ENCODE assay signal across 8 cellular contexts in genomic region chr6:34526992-34527728, GRCh38. TPM values are rescaled to one million over a fixed set of nuclear protein-coding genes. Genes with fewer than 3 reads are reported as not detected.
A peak's percentile ranks its signal among the peaks of the same experiment; 100 is the strongest.
DNase-seq lines count a peak whose midpoint lies in the region; ATAC-seq and TF ChIP-seq lines count a peak whose summit lies in the region.

No MANE protein-coding gene starts in this region.

- peak overlapping the region; percentile 35 for H3K27ac Mint-ChIP-seq in activated naive CD4-positive, alpha-beta T cell treated with anti-CD3 and anti-CD28 coated beads, Interleukin-2, amount 50 U/mL, for 24 hours

- H3K36me3 Mint-ChIP-seq in activated naive CD4-positive, alpha-beta T cell treated with anti-CD3 and anti-CD28 coated beads, Interleukin-2, amount 50 U/mL, for 24 hours = no peaks in the 10 kb centered on the region

- peak overlapping the region; percentile 89 for H2AFZ ChIP-seq in SK-N-SH (ENCODE audit: low read depth)

- H3F3A ChIP-seq in SK-N-SH (replicated peaks; ENCODE audit: insufficient read depth) = no peaks in the 10 kb centered on the region

- peak; percentile 68 for TF ChIP-seq RAD21 in SK-N-SH (IDR thresholded peaks at IDR 0.05; ENCODE audit: low read length)

- H3K9me3 ChIP-seq in SK-N-SH = no peaks in the 10 kb centered on the region
- H3K9me3 ChIP-seq in ovary = no peaks in the 10 kb centered on the region
- no peaks in the 10 kb centered on the region for H3K9me3 ChIP-seq in thoracic aorta

- TF ChIP-seq EP300 in SK-N-SH (IDR thresholded peaks at IDR 0.05; ENCODE audit: borderline replicate concordance in 1 of 2, low read depth in 1 of 2, low read length in 1 of 2) (no peak), ovary (IDR thresholded peaks at IDR 0.05) (no peak)

- H3K4me1 ChIP-seq in SK-N-SH (ENCODE audit: control insufficient read depth in 1 of 2, insufficient read depth in 2 of 2, low read depth in 1 of 2, low read length in 1 of 2) (peaks cover 4 to 27% of the 10 kb centered on the region in 2 experiments; a peak in 1 of 4 replicates), ovary (ENCODE audit: insufficient read depth) (no peaks in the 10 kb centered on the region), thoracic aorta (ENCODE audit: control insufficient read depth in 1 of 2, low read depth in 2 of 2) (peaks cover 4 to 10% of the 10 kb centered on the region in 2 donors)

- H3K27me3 Mint-ChIP-seq in activated naive CD4-positive, alpha-beta T cell treated with anti-CD3 and anti-CD28 coated beads, Interleukin-2, amount 50 U/mL, for 24 hours = no peaks in the 10 kb centered on the region

- no peak for TF ChIP-seq POLR2A in ovary (IDR thresholded peaks at IDR 0.05)

- intact Hi-C loops in Right ventricle myocardium inferior (cut with DNase I) = loop anchor here (1.0 kb wide), 1 partner anchor 82 kb away; no protein-coding TSS in a partner anchor
- intact Hi-C loops in ovary (cut with DNase I) = loop anchor here in 2 of 4 donors (5.0 kb wide), 1 partner anchor 80 kb away; no protein-coding TSS in a partner anchor

- TF ChIP-seq CTCF in SK-N-SH (IDR thresholded peaks at IDR 0.05) = peak; percentile 60
- peak; percentile 38 to 86 (median 75) for TF ChIP-seq CTCF in ovary (IDR thresholded peaks at IDR 0.05)
- TF ChIP-seq CTCF in thoracic aorta (IDR thresholded peaks at IDR 0.05) = peak; percentile 84

- H4K20me1 ChIP-seq in SK-N-SH (ENCODE audit: insufficient read depth) = no peaks in the 10 kb centered on the region

- H3K27ac ChIP-seq in SK-N-SH (ENCODE audit: low read depth in 2 of 2, low read length in 1 of 2) = no peak overlapping the region
- peak overlapping the region in 1 of 2 donors; percentile 29 for H3K27ac ChIP-seq in ovary
- H3K27ac ChIP-seq in thoracic aorta = peak overlapping the region; percentile 54 to 67

- peak overlapping the region; percentile 47 for H3K4me3 Mint-ChIP-seq in activated naive CD4-positive, alpha-beta T cell treated with anti-CD3 and anti-CD28 coated beads, Interleukin-2, amount 50 U/mL, for 24 hours

- H3K4me3 ChIP-seq in SK-N-SH (ENCODE audit: low read depth in 2 of 2, low read length in 1 of 2) (peak overlapping the region; percentile 34 to 53; a peak in 3 of 4 replicates), ovary (peak overlapping the region; percentile 23), thoracic aorta (peak overlapping the region; percentile 61)

- H3K4me1 Mint-ChIP-seq in activated naive CD4-positive, alpha-beta T cell treated with anti-CD3 and anti-CD28 coated beads, Interleukin-2, amount 50 U/mL, for 24 hours = peaks cover 7% of the 10 kb centered on the region

- ATAC-seq in HG02678 (IDR thresholded peaks at IDR 0.05; ENCODE audit: unreplicated experiment) (peak; percentile 87), Right ventricle myocardium inferior (peak; percentile 94), thoracic aorta (ENCODE audit: insufficient number of reproducible peaks, low FRiP score, low read depth) (peak; percentile 68)

- CTCF ChIA-PET in SK-N-SH (lab: Yijun Ruan, JAX) = interaction anchor here (0.7 to 3.7 kb wide), 25 partner anchors 8 to 714 kb away, joined by 3 to 36 read pairs (median 4); partner anchors contain the start of genes HMGA1 and SMIM29

- H3K79me2 ChIP-seq in SK-N-SH (ENCODE audit: insufficient read depth) = no peaks in the 10 kb centered on the region

- no peak overlapping the region for H3K9ac ChIP-seq in SK-N-SH

- H3K9me2 ChIP-seq in SK-N-SH = no peaks in the 10 kb centered on the region

- WGBS in SK-N-SH (ENCODE audit: low lambda C conversion rate) = 37% methylated on average over 8 of the region's 53 CpGs
- 2 to 6% (median 2%) methylated on average over 34 to 53 of the region's 53 CpGs for WGBS in ovary, 3 donors

- H3K36me3 ChIP-seq in SK-N-SH (replicated peaks in 1 of 2; ENCODE audit: control insufficient read depth in 1 of 2, insufficient read depth in 2 of 2, low read length in 1 of 2) = no peaks in the 10 kb centered on the region
- H3K36me3 ChIP-seq in ovary = no peaks in the 10 kb centered on the region
- no peaks in the 10 kb centered on the region for H3K36me3 ChIP-seq in thoracic aorta

- no peaks in the 10 kb centered on the region for H3K9me3 Mint-ChIP-seq in activated naive CD4-positive, alpha-beta T cell treated with anti-CD3 and anti-CD28 coated beads, Interleukin-2, amount 50 U/mL, for 24 hours

- DNase-seq in GM04504 (ENCODE audit: low read depth) = peak; percentile 62
- DNase-seq in NCI-H1105 treated with DMSO at 0.1 percent for 48 hours (lab: John Stamatoyannopoulos, UW) = peak; percentile 93
- peak; percentile 98 for DNase-seq in SK-N-SH
- peak; percentile 98 for DNase-seq in Right ventricle myocardium inferior (ENCODE audit: missing footprints)
- peak; percentile 95 to 98 (median 97) for DNase-seq in ovary
- DNase-seq in thoracic aorta (ENCODE audit: low spot score) = peak; percentile 79

- H3K27me3 ChIP-seq in SK-N-SH (ENCODE audit: insufficient read depth) (no peaks in the 10 kb centered on the region), ovary (no peaks in the 10 kb centered on the region), thoracic aorta (replicated peaks; ENCODE audit: insufficient read depth) (no peaks in the 10 kb centered on the region)

- peak overlapping the region; percentile 61; the same call in 1 of the 2 replicates for H3K4me2 ChIP-seq in SK-N-SH

- POLR2A ChIA-PET in SK-N-SH (lab: Yijun Ruan, JAX) = no interaction called here

TF ChIP-seq in SK-N-SH, 30 proteins besides CTCF, POLR2A, EP300 and RAD21:
- TF ChIP-seq CHD2 (IDR thresholded peaks at IDR 0.05; ENCODE audit: low read length, partially characterized antibody) (no peak), SMC3 (IDR thresholded peaks at IDR 0.05; ENCODE audit: low read depth, low read length) (peak; percentile 84), POLR2AphosphoS5 (IDR thresholded peaks at IDR 0.05; ENCODE audit: low read depth, low read length) (peak; percentile 26; the same call in 1 of the 2 replicates), MXI1 (IDR thresholded peaks at IDR 0.05; ENCODE audit: low read depth, low read length) (0 out of 2 replicates have a peak, but pooled peaks have one; percentile 35), REST (IDR thresholded peaks at IDR 0.05; ENCODE audit: low read depth, low read length) (no peak), JUND (IDR thresholded peaks at IDR 0.05) (no peak), GATA2 (CRISPR knock-in tag; IDR thresholded peaks at IDR 0.05) (no peak), MAX (IDR thresholded peaks at IDR 0.05; ENCODE audit: low read depth) (peak; percentile 37; the same call in 1 of the 2 replicates)

RNA-seq across cellular contexts. Expression of gene SPDEF, which starts 29.0 kb away (rescaled TPM):
- polyA plus RNA-seq in SK-N-SH (2012; rRNA removed) = 0.03 and 0.10 TPM in 2 replicates
- 0.01 TPM in 1 of 2 replicates, not detected in the other for polyA plus RNA-seq in SK-N-SH (2012; cell fraction: cytosol; rRNA removed)
- 0.23 and 0.27 TPM in 2 replicates for polyA plus RNA-seq in SK-N-SH (2012; cell fraction: nucleus; rRNA removed)
- total RNA-seq in Right ventricle myocardium inferior = not detected
- 1 to 10 TPM in 1 of 7 donors, under 1 TPM in 4, not detected in 2; 0.24 to 1.6 (median 0.69) TPM for total RNA-seq in ovary
- under 1 TPM in 1 of 2 donors, not detected in 1; 0.11 TPM for polyA plus RNA-seq in ovary
- not detected for total RNA-seq in thoracic aorta

Comparison
In these comparisons a context has a peak if more than half of its experiments do, and no peak if none do; other contexts are left out.
1. H3K27ac ChIP-seq: peak in thoracic aorta (2 of 2); none in SK-N-SH (0 of 2).
2. Peak in every context shown above with its lines, with median percentiles within 50 percentile points of each other: DNase-seq, ATAC-seq, H3K4me3 ChIP-seq and CTCF ChIP-seq.